1 cellular context compared by ENCODE assay signal in the genomic region with DNA sequence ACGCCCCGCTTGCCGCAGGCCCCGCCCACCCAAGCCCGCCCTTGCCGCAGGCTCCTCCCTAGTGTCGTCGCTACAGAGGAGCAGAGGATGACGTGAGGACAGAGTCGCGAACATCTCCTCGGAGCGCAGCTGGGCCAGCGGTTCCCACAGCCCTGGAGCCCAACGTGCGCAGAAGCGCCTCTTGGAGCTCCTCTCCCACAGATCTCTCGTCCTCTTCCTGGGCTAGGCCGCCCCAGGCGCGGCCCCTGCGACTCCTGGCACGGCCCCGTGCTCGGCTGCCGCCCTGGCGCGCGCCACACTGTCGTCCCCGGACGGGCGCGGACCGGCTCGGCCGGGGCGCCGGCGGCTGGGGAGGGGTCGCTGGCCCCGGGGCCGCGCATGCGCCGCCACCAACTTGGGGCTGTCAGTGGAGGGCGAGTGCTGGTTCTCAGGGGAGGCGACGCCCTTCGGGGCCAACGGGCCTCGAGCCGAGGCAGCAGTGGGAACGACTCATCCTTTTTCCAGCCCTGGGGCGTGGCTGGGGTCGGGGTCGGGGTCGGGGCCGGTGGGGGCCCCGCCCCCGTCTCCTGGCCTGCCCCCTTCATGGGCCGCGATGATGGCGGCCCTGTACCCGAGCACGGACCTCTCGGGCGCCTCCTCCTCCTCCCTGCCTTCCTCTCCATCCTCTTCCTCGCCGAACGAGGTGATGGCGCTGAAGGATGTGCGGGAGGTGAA.
A peak's percentile ranks its signal among the peaks of the same experiment; 100 is the strongest.
TF ChIP-seq lines count a peak whose summit lies in the region.

TRPC1 (plus strand) TSS at position 67 of the 714 bp plus-strand sequence; CDS start at position 593, 526 bp downstream.

TF ChIP-seq in GM12878, 131 proteins besides CTCF, POLR2A, EP300 and RAD21 (continued from another document and continues in another):
- TF ChIP-seq, protein P1, sequence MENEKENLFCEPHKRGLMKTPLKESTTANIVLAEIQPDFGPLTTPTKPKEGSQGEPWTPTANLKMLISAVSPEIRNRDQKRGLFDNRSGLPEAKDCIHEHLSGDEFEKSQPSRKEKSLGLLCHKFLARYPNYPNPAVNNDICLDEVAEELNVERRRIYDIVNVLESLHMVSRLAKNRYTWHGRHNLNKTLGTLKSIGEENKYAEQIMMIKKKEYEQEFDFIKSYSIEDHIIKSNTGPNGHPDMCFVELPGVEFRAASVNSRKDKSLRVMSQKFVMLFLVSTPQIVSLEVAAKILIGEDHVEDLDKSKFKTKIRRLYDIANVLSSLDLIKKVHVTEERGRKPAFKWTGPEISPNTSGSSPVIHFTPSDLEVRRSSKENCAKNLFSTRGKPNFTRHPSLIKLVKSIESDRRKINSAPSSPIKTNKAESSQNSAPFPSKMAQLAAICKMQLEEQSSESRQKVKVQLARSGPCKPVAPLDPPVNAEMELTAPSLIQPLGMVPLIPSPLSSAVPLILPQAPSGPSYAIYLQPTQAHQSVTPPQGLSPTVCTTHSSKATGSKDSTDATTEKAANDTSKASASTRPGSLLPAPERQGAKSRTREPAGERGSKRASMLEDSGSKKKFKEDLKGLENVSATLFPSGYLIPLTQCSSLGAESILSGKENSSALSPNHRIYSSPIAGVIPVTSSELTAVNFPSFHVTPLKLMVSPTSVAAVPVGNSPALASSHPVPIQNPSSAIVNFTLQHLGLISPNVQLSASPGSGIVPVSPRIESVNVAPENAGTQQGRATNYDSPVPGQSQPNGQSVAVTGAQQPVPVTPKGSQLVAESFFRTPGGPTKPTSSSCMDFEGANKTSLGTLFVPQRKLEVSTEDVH (IDR thresholded peaks at IDR 0.05; ENCODE audit: low read depth, partially characterized antibody), result no peak
- TF ChIP-seq ATF2 (IDR thresholded peaks at IDR 0.05; ENCODE audit: low read length), result no peak
- no peak for TF ChIP-seq ZNF207 (IDR thresholded peaks at IDR 0.05; ENCODE audit: borderline replicate concordance)
- peak in 1 of 2 experiments; percentile 40; a peak in 1 of 4 replicates for TF ChIP-seq BHLHE40 (IDR thresholded peaks at IDR 0.05; ENCODE audit: borderline replicate concordance in 1 of 2, low read depth in 2 of 2, low read length in 1 of 2)
- TF ChIP-seq, protein P2, sequence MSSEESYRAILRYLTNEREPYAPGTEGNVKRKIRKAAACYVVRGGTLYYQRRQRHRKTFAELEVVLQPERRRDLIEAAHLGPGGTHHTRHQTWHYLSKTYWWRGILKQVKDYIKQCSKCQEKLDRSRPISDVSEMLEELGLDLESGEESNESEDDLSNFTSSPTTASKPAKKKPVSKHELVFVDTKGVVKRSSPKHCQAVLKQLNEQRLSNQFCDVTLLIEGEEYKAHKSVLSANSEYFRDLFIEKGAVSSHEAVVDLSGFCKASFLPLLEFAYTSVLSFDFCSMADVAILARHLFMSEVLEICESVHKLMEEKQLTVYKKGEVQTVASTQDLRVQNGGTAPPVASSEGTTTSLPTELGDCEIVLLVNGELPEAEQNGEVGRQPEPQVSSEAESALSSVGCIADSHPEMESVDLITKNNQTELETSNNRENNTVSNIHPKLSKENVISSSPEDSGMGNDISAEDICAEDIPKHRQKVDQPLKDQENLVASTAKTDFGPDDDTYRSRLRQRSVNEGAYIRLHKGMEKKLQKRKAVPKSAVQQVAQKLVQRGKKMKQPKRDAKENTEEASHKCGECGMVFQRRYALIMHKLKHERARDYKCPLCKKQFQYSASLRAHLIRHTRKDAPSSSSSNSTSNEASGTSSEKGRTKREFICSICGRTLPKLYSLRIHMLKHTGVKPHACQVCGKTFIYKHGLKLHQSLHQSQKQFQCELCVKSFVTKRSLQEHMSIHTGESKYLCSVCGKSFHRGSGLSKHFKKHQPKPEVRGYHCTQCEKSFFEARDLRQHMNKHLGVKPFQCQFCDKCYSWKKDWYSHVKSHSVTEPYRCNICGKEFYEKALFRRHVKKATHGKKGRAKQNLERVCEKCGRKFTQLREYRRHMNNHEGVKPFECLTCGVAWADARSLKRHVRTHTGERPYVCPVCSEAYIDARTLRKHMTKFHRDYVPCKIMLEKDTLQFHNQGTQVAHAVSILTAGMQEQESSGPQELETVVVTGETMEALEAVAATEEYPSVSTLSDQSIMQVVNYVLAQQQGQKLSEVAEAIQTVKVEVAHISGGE (CRISPR knock-in tag; IDR thresholded peaks at IDR 0.05), result no peak
- TF ChIP-seq RFX5 (IDR thresholded peaks at IDR 0.05; ENCODE audit: low read depth, low read length), result no peak
- TF ChIP-seq SIN3A (IDR thresholded peaks at IDR 0.05; ENCODE audit: low read depth, low read length), result no peak
- no peak for TF ChIP-seq ZNF622 (IDR thresholded peaks at IDR 0.05)
- TF ChIP-seq RELB (IDR thresholded peaks at IDR 0.05; ENCODE audit: low read depth), result no peak
- no peak for TF ChIP-seq STAT3 (IDR thresholded peaks at IDR 0.05; ENCODE audit: low read depth, low read length)
- TF ChIP-seq SP1 (IDR thresholded peaks at IDR 0.05; ENCODE audit: low read depth, low read length), result peak; percentile 4
- TF ChIP-seq YBX1 (IDR thresholded peaks at IDR 0.05), result no peak
- no peak for TF ChIP-seq HCFC1 (IDR thresholded peaks at IDR 0.05; ENCODE audit: low read length)
- TF ChIP-seq MYC (IDR thresholded peaks at IDR 0.05; ENCODE audit: insufficient read depth, insufficient read length, insufficient replicate concordance, low read length, severe bottlenecking), result no peak
- no peak for TF ChIP-seq STAT1 (conservative IDR thresholded peaks at IDR 0.05)
- no peak for TF ChIP-seq RBBP5 (conservative IDR thresholded peaks at IDR 0.05)
- TF ChIP-seq PAX8 (IDR thresholded peaks at IDR 0.05), result no peak
- no peak for TF ChIP-seq CBX3 (IDR thresholded peaks at IDR 0.05; ENCODE audit: borderline replicate concordance, low read depth)
- TF ChIP-seq IKZF1 (conservative IDR thresholded peaks at IDR 0.05), result peak; percentile 59; the same call in 1 of the 2 replicates
- TF ChIP-seq CREB1 (IDR thresholded peaks at IDR 0.05; ENCODE audit: low read depth), result peak; percentile 42; the same call in 1 of the 2 replicates
- TF ChIP-seq DPF2 (IDR thresholded peaks at IDR 0.05), result no peak
- no peak for TF ChIP-seq KDM1A (IDR thresholded peaks at IDR 0.05; ENCODE audit: borderline replicate concordance)
- TF ChIP-seq ZZZ3 (IDR thresholded peaks at IDR 0.05; ENCODE audit: control insufficient read depth, insufficient read length, low read depth), result no peak
- no peak for TF ChIP-seq RAD51 (IDR thresholded peaks at IDR 0.05)
- TF ChIP-seq YY1 (IDR thresholded peaks at IDR 0.05; ENCODE audit: low read depth, low read length), result peak; percentile 50; the same call in 1 of the 2 replicates
- TF ChIP-seq SREBF1 (IDR thresholded peaks at IDR 0.05; ENCODE audit: low read length), result no peak
- TF ChIP-seq LARP7 (IDR thresholded peaks at IDR 0.05), result peak; percentile 64; the same call in 1 of the 2 replicates
- TF ChIP-seq MEF2A (IDR thresholded peaks at IDR 0.05; ENCODE audit: insufficient read depth, low read depth, low read length), result no peak
- no peak for TF ChIP-seq HDAC6 (IDR thresholded peaks at IDR 0.05; ENCODE audit: unreplicated experiment)
- TF ChIP-seq IRF4 (IDR thresholded peaks at IDR 0.05; ENCODE audit: low read depth, low read length), result no peak
- no peak for TF ChIP-seq IRF5 (IDR thresholded peaks at IDR 0.05; ENCODE audit: borderline replicate concordance)
- peak; percentile 60; the same call in 1 of the 2 replicates for TF ChIP-seq GATAD2B (conservative IDR thresholded peaks at IDR 0.05; ENCODE audit: low read depth)
- no peak for TF ChIP-seq RCOR1 (conservative IDR thresholded peaks at IDR 0.05; ENCODE audit: low read depth, low read length)
- TF ChIP-seq RB1 (IDR thresholded peaks at IDR 0.05; ENCODE audit: borderline replicate concordance), result 0 out of 2 replicates have a peak, but pooled peaks have one; percentile 21
- no peak for TF ChIP-seq MTA2 (IDR thresholded peaks at IDR 0.05; ENCODE audit: low read depth)
- TF ChIP-seq KLF5 (IDR thresholded peaks at IDR 0.05; ENCODE audit: partially characterized antibody), result no peak
- peak; percentile 41; the same call in 1 of the 2 replicates for TF ChIP-seq POLR2AphosphoS5 (IDR thresholded peaks at IDR 0.05; ENCODE audit: low read length)
- TF ChIP-seq, protein P3, sequence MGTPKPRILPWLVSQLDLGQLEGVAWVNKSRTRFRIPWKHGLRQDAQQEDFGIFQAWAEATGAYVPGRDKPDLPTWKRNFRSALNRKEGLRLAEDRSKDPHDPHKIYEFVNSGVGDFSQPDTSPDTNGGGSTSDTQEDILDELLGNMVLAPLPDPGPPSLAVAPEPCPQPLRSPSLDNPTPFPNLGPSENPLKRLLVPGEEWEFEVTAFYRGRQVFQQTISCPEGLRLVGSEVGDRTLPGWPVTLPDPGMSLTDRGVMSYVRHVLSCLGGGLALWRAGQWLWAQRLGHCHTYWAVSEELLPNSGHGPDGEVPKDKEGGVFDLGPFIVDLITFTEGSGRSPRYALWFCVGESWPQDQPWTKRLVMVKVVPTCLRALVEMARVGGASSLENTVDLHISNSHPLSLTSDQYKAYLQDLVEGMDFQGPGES (IDR thresholded peaks at IDR 0.05), result no peak
- no peak for TF ChIP-seq MXI1 (IDR thresholded peaks at IDR 0.05; ENCODE audit: low read depth, low read length)
- TF ChIP-seq JUND (IDR thresholded peaks at IDR 0.05; ENCODE audit: low read depth, low read length), result no peak
- TF ChIP-seq NFXL1 (IDR thresholded peaks at IDR 0.05; ENCODE audit: borderline replicate concordance), result no peak
- no peak for TF ChIP-seq ZNF687 (IDR thresholded peaks at IDR 0.05)
